8 cellular contexts compared by ENCODE assay signal in the genomic region with DNA sequence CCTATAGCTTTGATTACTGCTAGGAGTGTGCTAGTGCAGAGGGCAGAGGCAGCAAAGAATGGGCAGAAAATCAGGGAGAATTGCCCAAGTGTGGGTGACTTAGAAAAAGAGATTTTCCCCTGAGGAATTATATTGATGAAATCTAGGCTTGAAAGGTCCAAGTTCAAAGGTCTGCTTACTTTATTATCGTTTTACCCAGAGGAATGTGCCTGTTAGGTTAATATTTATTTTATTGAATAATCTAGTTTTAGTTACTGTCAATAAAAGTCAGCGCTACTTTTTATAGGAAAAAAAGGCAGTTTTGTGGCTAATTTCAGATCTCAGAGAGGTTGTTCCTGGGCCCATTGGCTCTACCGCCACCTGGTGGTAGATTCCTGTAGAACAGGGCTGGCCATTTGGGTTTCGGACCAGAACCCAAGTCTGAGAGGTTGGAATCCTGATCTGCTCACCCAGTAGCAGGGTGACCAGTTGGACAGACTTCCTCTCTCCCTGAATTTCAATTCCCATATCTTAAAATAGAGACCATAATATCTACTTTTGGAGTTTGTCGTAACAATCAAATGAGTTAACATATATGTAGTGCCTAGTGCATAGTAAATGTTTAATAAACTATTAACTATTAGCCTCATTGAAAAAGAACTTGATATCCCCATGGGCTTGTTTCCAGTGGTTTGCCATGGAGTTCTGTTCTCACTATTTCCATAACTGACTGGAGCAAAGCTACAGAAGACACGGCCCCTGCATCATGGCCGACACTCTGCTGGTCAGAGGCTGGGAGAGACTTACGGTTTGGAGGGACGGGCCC.
DNase-seq lines count a peak whose midpoint lies in the region; ATAC-seq, FAIRE-seq and TF ChIP-seq lines count a peak whose summit lies in the region.

No MANE protein-coding gene starts in this region.

- no peak for TF ChIP-seq POLR2A in K562 (conservative IDR thresholded peaks at IDR 0.05)
- TF ChIP-seq POLR2A in spleen (IDR thresholded peaks at IDR 0.05) = no peak

- H4K20me1 ChIP-seq in K562 (replicated peaks; ENCODE audit: control insufficient read depth, insufficient read depth, low read length) = no peaks in the 10 kb centered on the region

- no peaks in the 10 kb centered on the region for H3K79me2 ChIP-seq in K562 (ENCODE audit: control insufficient read depth, insufficient read depth, low read length)

- CTCF ChIA-PET in K562 (lab: Yijun Ruan, JAX; ENCODE audit: low intra/inter-chr PET ratio) = interaction anchor here (0.8 kb wide), 1 partner anchor 287 kb away, joined by 3 read pairs; no protein-coding TSS in a partner anchor

- H3K27ac ChIP-seq in CD4-positive, CD25-positive, alpha-beta regulatory T cell (ENCODE audit: insufficient read depth, low read length, poor library complexity, severe bottlenecking) = no peak overlapping the region
- H3K27ac ChIP-seq in K562 (ENCODE audit: extremely low read depth, low read depth, low read length) (no peak overlapping the region), spleen (no peak overlapping the region)

- no peaks in the 10 kb centered on the region for H3K27me3 ChIP-seq in CD4-positive, CD25-positive, alpha-beta regulatory T cell (ENCODE audit: control insufficient read depth, insufficient read depth, low read length)
- H3K27me3 ChIP-seq in K562 (ENCODE audit: control insufficient read depth in 2 of 2, insufficient read depth in 2 of 2, low read length in 2 of 2) (no peaks in the 10 kb centered on the region), spleen (replicated peaks in 1 of 7) (no peaks in the 10 kb centered on the region)

- in situ Hi-C loops in K562 (cut with MboI) = no loop called here

- no peak overlapping the region for H3K9ac ChIP-seq in K562 (ENCODE audit: insufficient read depth in 1 of 2, low read depth in 2 of 2, low read length in 2 of 2)

- peak in 1 of 2 donors; percentile 42 for ATAC-seq in CD4-positive, CD25-positive, alpha-beta regulatory T cell (ENCODE audit: low read depth in 2 of 2)
- ATAC-seq in K562 = 0 out of 3 replicates have a peak, but pooled peaks have one; percentile 11
- no peak for ATAC-seq in GM21381 (IDR thresholded peaks at IDR 0.05; ENCODE audit: unreplicated experiment)
- ATAC-seq in HG02885 (IDR thresholded peaks at IDR 0.05; ENCODE audit: poor library complexity, unreplicated experiment) = no peak

- H3K27ac Mint-ChIP-seq in CD4-positive, CD25-positive, alpha-beta regulatory T cell = no peak overlapping the region

- POLR2A ChIA-PET in K562 (lab: Yijun Ruan, JAX) = no interaction called here

- DNase-seq in CD4-positive, CD25-positive, alpha-beta regulatory T cell = peak; percentile 37 to 50 (median 49)
- DNase-seq in HK-2 (ENCODE audit: unreplicated experiment) (peak; percentile 55), T-helper 9 cell (peak; percentile 62), K562 (ENCODE audit: extremely low read depth in 1 of 4, low spot score in 3 of 4) (peak; percentile 42 to 71 (median 53)), iPS DF 4.7 (ENCODE audit: extremely low read depth, low spot score) (peak; percentile 19), spleen (peak; percentile 79)

- intact Hi-C loops in K562 (cut with micrococcal nuclease) (loop anchor here (5.0 to 10.0 kb wide), 4 partner anchors 53 to 443 kb away; no protein-coding TSS in a partner anchor), spleen (cut with DNase I; ENCODE audit: low total_unique reads) (loop anchor here (5.0 kb wide), 2 partner anchors 441 to 511 kb away; no protein-coding TSS in a partner anchor)

- no peaks in the 10 kb centered on the region for H3K9me3 ChIP-seq in CD4-positive, CD25-positive, alpha-beta regulatory T cell (ENCODE audit: control insufficient read depth in 2 of 2, low read length in 2 of 2)
- H3K9me3 ChIP-seq in K562 (replicated peaks; ENCODE audit: control insufficient read depth, insufficient read depth, low read depth, low read length) = no peaks in the 10 kb centered on the region
- peaks cover 0 to 13% (median 6%) of the 10 kb centered on the region in 8 donors for H3K9me3 ChIP-seq in spleen

- no peak for TF ChIP-seq EP300 in K562 (IDR thresholded peaks at IDR 0.05; ENCODE audit: low read length)

- no peaks in the 10 kb centered on the region for H3K36me3 ChIP-seq in CD4-positive, CD25-positive, alpha-beta regulatory T cell (ENCODE audit: control insufficient read depth, insufficient read depth, low read length)
- no peaks in the 10 kb centered on the region for H3K36me3 ChIP-seq in K562 (ENCODE audit: control insufficient read depth, insufficient read depth, low read length)
- peaks cover 0 to 4% (median 0%) of the 10 kb centered on the region in 6 donors for H3K36me3 ChIP-seq in spleen

- 36% methylated on average over 9 of the region's 9 CpGs for WGBS in K562 (ENCODE audit: insufficient coverage, low coverage, missing lambda C conversion rate)
- 54 to 60% (median 57%) methylated on average over 9 of the region's 9 CpGs for WGBS in spleen, 5 donors

- H3K9me1 ChIP-seq in K562 (ENCODE audit: control insufficient read depth, insufficient read depth, low read length) = no peaks in the 10 kb centered on the region

- peak; percentile 63 to 78 for TF ChIP-seq RAD21 in K562 (CRISPR knock-in tag; conservative IDR thresholded peaks at IDR 0.05 in 1 of 2, IDR thresholded peaks at IDR 0.05 in 1 of 2)

- H3K4me2 ChIP-seq in K562 (ENCODE audit: insufficient read depth, low read length) = no peak overlapping the region

- no peaks in the 10 kb centered on the region for H3K4me1 ChIP-seq in CD4-positive, CD25-positive, alpha-beta regulatory T cell (ENCODE audit: control insufficient read depth, insufficient read depth, low read length, poor library complexity, severe bottlenecking)
- peaks cover 37 to 42% of the 10 kb centered on the region in 2 experiments; a peak in 4 of 5 replicates for H3K4me1 ChIP-seq in K562 (replicated peaks in 1 of 2; ENCODE audit: control insufficient read depth in 2 of 2, insufficient read depth in 2 of 2, low read length in 2 of 2)
- no peaks in the 10 kb centered on the region for H3K4me1 ChIP-seq in spleen

- H3K27me3 Mint-ChIP-seq in CD4-positive, CD25-positive, alpha-beta regulatory T cell = no peaks in the 10 kb centered on the region

- peak; percentile 76 for FAIRE-seq in K562 (lab: Jason Lieb, UNC)

- no TSS peak for BruUV-seq in K562 (replicated peaks; lab: Mats Ljungman, UMichigan)

- H3K4me3 ChIP-seq in CD4-positive, CD25-positive, alpha-beta regulatory T cell (ENCODE audit: low read depth, low read length) = no peak overlapping the region
- H3K4me3 ChIP-seq in K562 (no peak overlapping the region), spleen (no peak overlapping the region)

- peaks cover 0 to 5% (median 2%) of the 10 kb centered on the region in 4 donors for H3K4me1 Mint-ChIP-seq in CD4-positive, CD25-positive, alpha-beta regulatory T cell

- peak overlapping the region; percentile 74 for H2AFZ ChIP-seq in K562 (ENCODE audit: low read depth, low read length)

- peaks cover 0 to 3% (median 0%) of the 10 kb centered on the region in 7 donors for H3K9me3 Mint-ChIP-seq in CD4-positive, CD25-positive, alpha-beta regulatory T cell

- H3K4me3 Mint-ChIP-seq in CD4-positive, CD25-positive, alpha-beta regulatory T cell = no peak overlapping the region

- TF ChIP-seq CTCF in K562 (IDR thresholded peaks at IDR 0.05 in 2 of 3, conservative IDR thresholded peaks at IDR 0.05 in 1 of 3; ENCODE audit: insufficient read depth in 2 of 3, low read depth in 1 of 3, low read length in 3 of 3) (peak; percentile 73 to 86 (median 73)), spleen (IDR thresholded peaks at IDR 0.05 in 8 of 11, conservative IDR thresholded peaks at IDR 0.05 in 3 of 11) (peak; percentile 56 to 95 (median 90))

- H3K36me3 Mint-ChIP-seq in CD4-positive, CD25-positive, alpha-beta regulatory T cell = peaks cover 5% of the 10 kb centered on the region

TF ChIP-seq in K562, 482 proteins besides CTCF, POLR2A, EP300 and RAD21:
- TF ChIP-seq, protein P1, sequence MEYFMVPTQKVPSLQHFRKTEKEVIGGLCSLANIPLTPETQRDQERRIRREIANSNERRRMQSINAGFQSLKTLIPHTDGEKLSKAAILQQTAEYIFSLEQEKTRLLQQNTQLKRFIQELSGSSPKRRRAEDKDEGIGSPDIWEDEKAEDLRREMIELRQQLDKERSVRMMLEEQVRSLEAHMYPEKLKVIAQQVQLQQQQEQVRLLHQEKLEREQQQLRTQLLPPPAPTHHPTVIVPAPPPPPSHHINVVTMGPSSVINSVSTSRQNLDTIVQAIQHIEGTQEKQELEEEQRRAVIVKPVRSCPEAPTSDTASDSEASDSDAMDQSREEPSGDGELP (CRISPR knock-in tag; IDR thresholded peaks at IDR 0.05; ENCODE audit: borderline replicate concordance) = no peak
- TF ChIP-seq SMARCB1 (IDR thresholded peaks at IDR 0.05; ENCODE audit: insufficient read length, low read depth) (no peak), YY1 (IDR thresholded peaks at IDR 0.05; ENCODE audit: borderline replicate concordance in 1 of 3, control insufficient read depth in 1 of 3, extremely low read depth in 1 of 3, insufficient read depth in 3 of 3, insufficient read length in 1 of 3, insufficient replicate concordance in 2 of 3, low read depth in 1 of 3, low read length in 2 of 3) (peak in 1 of 3 experiments; percentile 25), SMC3 (conservative IDR thresholded peaks at IDR 0.05; ENCODE audit: insufficient read depth, low read depth, low read length) (peak; percentile 58), HMG20A (CRISPR knock-in tag; conservative IDR thresholded peaks at IDR 0.05) (no peak), RBM25 (IDR thresholded peaks at IDR 0.05; ENCODE audit: low read depth, low read length, severe bottlenecking) (no peak)
- TF ChIP-seq, protein P2, sequence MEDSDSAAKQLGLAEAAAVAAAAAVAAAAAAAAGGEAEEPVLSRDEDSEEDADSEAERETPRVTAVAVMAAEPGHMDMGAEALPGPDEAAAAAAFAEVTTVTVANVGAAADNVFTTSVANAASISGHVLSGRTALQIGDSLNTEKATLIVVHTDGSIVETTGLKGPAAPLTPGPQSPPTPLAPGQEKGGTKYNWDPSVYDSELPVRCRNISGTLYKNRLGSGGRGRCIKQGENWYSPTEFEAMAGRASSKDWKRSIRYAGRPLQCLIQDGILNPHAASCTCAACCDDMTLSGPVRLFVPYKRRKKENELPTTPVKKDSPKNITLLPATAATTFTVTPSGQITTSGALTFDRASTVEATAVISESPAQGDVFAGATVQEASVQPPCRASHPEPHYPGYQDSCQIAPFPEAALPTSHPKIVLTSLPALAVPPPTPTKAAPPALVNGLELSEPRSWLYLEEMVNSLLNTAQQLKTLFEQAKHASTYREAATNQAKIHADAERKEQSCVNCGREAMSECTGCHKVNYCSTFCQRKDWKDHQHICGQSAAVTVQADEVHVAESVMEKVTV (CRISPR knock-in tag; IDR thresholded peaks at IDR 0.05) = peak; percentile 58; the same call in 1 of the 2 replicates

Comparison
In these comparisons a context has a peak if more than half of its experiments do, and no peak if none do; other contexts are left out.
1. DNase-seq: peak in every context shown above with its lines; median percentile 79 in spleen; 62 in T-helper 9 cell; 55 in HK-2; 53 in K562; 49 in CD4-positive, CD25-positive, alpha-beta regulatory T cell; 19 in iPS DF 4.7.